ENCODE assay signal across 13 cellular contexts in genomic region chr1:205905095-205905494, GRCh38. TPM values are rescaled to one million over a fixed set of nuclear protein-coding genes. Genes with fewer than 3 reads are reported as not detected.
"Had no signal": no experiment of that assay in that cellular context is flagged by ENCODE, and none has a peak within 500 bp of the region (broad histone marks: within the 10 kb centered on the region; RNA-seq: fewer than 3 reads in every experiment).

No MANE protein-coding gene starts in this region.

RNA-seq across cellular contexts. Expression of gene SLC26A9, which starts 38.2 kb away (rescaled TPM):
- total RNA-seq: kidney epithelial cell; left colon; liver; lung microvascular endothelial cell; mammary epithelial cell; mesenteric fat pad; mesothelial cell of epicardium; mononuclear cell; mucosa of descending colon; myocyte; naive thymus-derived CD4-positive, alpha-beta T cell had no signal
- polyA plus RNA-seq: immature natural killer cell; liver; mammary epithelial cell; naive thymus-derived CD4-positive, alpha-beta T cell had no signal

RNA-seq across cellular contexts. Expression of gene PM20D1, which starts 55.2 kb away (rescaled TPM):
- total RNA-seq: hepatocyte, lung microvascular endothelial cell, mammary epithelial cell, mesothelial cell of epicardium, myocyte had no signal
- polyA plus RNA-seq: mammary epithelial cell had no signal
